Comparison of ENCODE assay signal across 11 cellular contexts in the genomic region with DNA sequence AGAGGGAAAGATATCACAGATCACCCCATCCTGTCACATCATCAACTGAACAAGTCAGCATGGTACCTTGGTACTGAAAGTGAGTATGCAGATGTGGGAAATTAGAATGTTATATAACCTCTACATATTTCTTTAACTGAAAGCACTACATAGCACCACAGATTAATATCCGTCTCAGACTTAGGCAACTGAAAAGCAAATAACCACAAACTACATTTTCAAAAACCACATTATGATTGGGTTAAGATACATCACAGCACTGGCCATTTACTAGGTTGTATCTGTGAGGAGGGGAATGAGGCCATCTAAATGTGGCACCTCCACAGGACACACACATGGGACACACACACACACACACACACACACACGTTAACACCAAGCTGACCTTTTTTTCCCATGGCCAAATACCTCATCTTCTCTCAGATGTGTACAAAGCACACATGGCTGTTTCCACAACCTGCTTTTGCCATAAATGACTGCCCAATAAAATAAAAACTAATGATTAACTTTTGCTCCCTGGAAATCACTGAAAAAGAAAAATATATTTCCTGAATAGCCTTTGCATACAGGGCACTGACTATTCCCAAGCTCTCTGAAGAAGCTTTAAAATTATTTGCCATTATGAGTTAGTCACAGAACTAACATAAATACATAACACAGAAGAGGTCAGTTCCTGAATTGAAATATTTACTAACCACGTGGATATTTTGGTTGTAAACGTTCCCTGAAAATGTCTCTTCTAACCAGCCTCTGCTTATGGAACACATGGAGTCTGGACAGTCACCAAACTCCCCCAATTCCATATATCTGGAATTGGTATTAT.
DNase-seq lines count a peak whose midpoint lies in the region; ATAC-seq lines count a peak whose summit lies in the region.
"Had no signal": no experiment of that assay in that cellular context is flagged by ENCODE, and none has a peak within 500 bp of the region (broad histone marks: within the 10 kb centered on the region; RNA-seq: fewer than 3 reads in every experiment).

No MANE protein-coding gene starts in this region.

- H3K36me3 ChIP-seq in effector memory CD4-positive, alpha-beta T cell (ENCODE audit: control insufficient read depth, insufficient read depth, low read length): peaks cover 10% of the 10 kb centered on the region

- no peak overlapping the region for H3K27ac ChIP-seq in effector memory CD4-positive, alpha-beta T cell (ENCODE audit: insufficient read depth, low read length, poor library complexity, severe bottlenecking)

- DNase-seq in left kidney (ENCODE audit: low read depth, low spot score): peak; percentile 71
- no peak for DNase-seq in cardiac septum (ENCODE audit: low spot score)
- no peak for DNase-seq in effector memory CD4-positive, alpha-beta T cell
- DNase-seq in nucleus accumbens (lab: John Stamatoyannopoulos, UW): no peak
- no peak for DNase-seq in T1000 (lab: John Stamatoyannopoulos, UW)
- DNase-seq: activated effector memory CD4-positive, alpha-beta T cell treated with Interleukin-2 at 50 U/mL for 16 hours; NCI-H69 had no signal

- no peak overlapping the region for H3K4me3 ChIP-seq in effector memory CD4-positive, alpha-beta T cell (ENCODE audit: insufficient read depth, low read depth, low read length, poor library complexity, severe bottlenecking)
- H3K4me3 ChIP-seq: K562 had no signal

- intact Hi-C loops in cardiac septum (cut with DNase I): no loop called here

- ATAC-seq in GM18867 (IDR thresholded peaks at IDR 0.05; ENCODE audit: unreplicated experiment) (peak; percentile 75), GM21717 (IDR thresholded peaks at IDR 0.05; ENCODE audit: unreplicated experiment) (peak; percentile 56), HG03565 (IDR thresholded peaks at IDR 0.05; ENCODE audit: unreplicated experiment) (peak; percentile 40)
- ATAC-seq: K562 had no signal

- no peaks in the 10 kb centered on the region for H3K27me3 ChIP-seq in effector memory CD4-positive, alpha-beta T cell (replicated peaks; ENCODE audit: control insufficient read depth, insufficient read depth, low read length, poor library complexity, severe bottlenecking)

- no peaks in the 10 kb centered on the region for H3K4me1 ChIP-seq in effector memory CD4-positive, alpha-beta T cell (ENCODE audit: control insufficient read depth, insufficient read depth, low read length, poor library complexity, severe bottlenecking)

- H3K9me3 ChIP-seq in effector memory CD4-positive, alpha-beta T cell (ENCODE audit: control insufficient read depth, low read length): no peaks in the 10 kb centered on the region
